In genomic region chr3:36991147-36991546, GRCh38 we compare ENCODE assay signal across 10 cellular contexts. TPM values are rescaled to one million over a fixed set of nuclear protein-coding genes. Genes with fewer than 3 reads are reported as not detected.
A peak's percentile ranks its signal among the peaks of the same experiment; 100 is the strongest.
DNase-seq lines count a peak whose midpoint lies in the region; ATAC-seq and TF ChIP-seq lines count a peak whose summit lies in the region.
"Had no signal": no experiment of that assay in that cellular context is flagged by ENCODE, and none has a peak within 500 bp of the region (broad histone marks: within the 10 kb centered on the region; RNA-seq: fewer than 3 reads in every experiment).

No MANE protein-coding gene starts in this region.

- peak; percentile 61 for DNase-seq in activated CD4-positive, alpha-beta T cell treated with anti-CD3 and anti-CD28 coated beads for 36 hours
- no peak for DNase-seq in activated CD4-positive, alpha-beta T cell treated with anti-CD3 and anti-CD28 coated beads, Interleukin-2, amount 10 ng/mL, durations not matched to agents 7 days and 5 days
- DNase-seq in PC-3 (no peak), caudate nucleus (lab: John Stamatoyannopoulos, UW) (no peak), NCI-H748 treated with DMSO at 0.1 percent for 48 hours (lab: John Stamatoyannopoulos, UW) (no peak), HEK293T (ENCODE audit: extremely low spot score) (no peak)
- peak; percentile 12 to 13 for DNase-seq in stimulated activated CD8-positive, alpha-beta memory T cell treated with anti-CD3 and anti-CD28 coated beads, Interleukin-15, amount 100 ng/mL, for 48 hours (ENCODE audit: low read depth in 2 of 2)
- DNase-seq: RPMI8226 had no signal

- H3K4me2 ChIP-seq in PC-3 (ENCODE audit: low read length), result peak overlapping the region; percentile 86

- no peaks in the 10 kb centered on the region for H3K9me3 ChIP-seq in PC-3 (ENCODE audit: low read length)

- peaks cover 44% of the 10 kb centered on the region for H4K20me1 ChIP-seq in PC-3 (ENCODE audit: low read length)

- H3K9me3 Mint-ChIP-seq in activated CD4-positive, alpha-beta T cell treated with anti-CD3 and anti-CD28 coated beads for 36 hours (ENCODE audit: low read depth), result no peaks in the 10 kb centered on the region
- peaks cover 4% of the 10 kb centered on the region for H3K9me3 Mint-ChIP-seq in activated CD4-positive, alpha-beta T cell treated with anti-CD3 and anti-CD28 coated beads, Interleukin-2, amount 10 ng/mL, durations not matched to agents 7 days and 5 days

- no peak overlapping the region for H2AFZ ChIP-seq in PC-3 (ENCODE audit: low read length)

- no peak overlapping the region for H3K27ac Mint-ChIP-seq in activated CD4-positive, alpha-beta T cell treated with anti-CD3 and anti-CD28 coated beads for 36 hours
- H3K27ac Mint-ChIP-seq in activated CD4-positive, alpha-beta T cell treated with anti-CD3 and anti-CD28 coated beads, Interleukin-2, amount 10 ng/mL, durations not matched to agents 7 days and 5 days, result no peak overlapping the region

- POLR2A ChIA-PET in activated CD4-positive, alpha-beta T cell treated with anti-CD3 and anti-CD28 coated beads for 36 hours (lab: Charles Lee), result interaction anchor here (1.3 kb wide), 1 partner anchor 21 kb away, joined by 4 read pairs; no protein-coding TSS in a partner anchor
- POLR2A ChIA-PET in activated CD4-positive, alpha-beta T cell treated with anti-CD3 and anti-CD28 coated beads, Interleukin-2, amount 10 ng/mL, durations not matched to agents 7 days and 5 days (lab: Charles Lee), result no interaction called here
- POLR2A ChIA-PET in PC-3 (lab: Charles Lee; ENCODE audit: unreplicated experiment), result no interaction called here
- POLR2A ChIA-PET in HEK293T (lab: Yijun Ruan, JAX), result no interaction called here

- no TSS peak for BruUV-seq in PC-3 (replicated peaks; lab: Mats Ljungman, UMichigan)

- H3K27ac ChIP-seq in PC-3 (ENCODE audit: low read length) (no peak overlapping the region), caudate nucleus (ENCODE audit: low read depth, low read length) (no peak overlapping the region)

- no peak for TF ChIP-seq CTCF in PC-3 (conservative IDR thresholded peaks at IDR 0.05; ENCODE audit: low read depth, low read length)

- H3K36me3 ChIP-seq in PC-3 (ENCODE audit: low read depth, low read length), result peaks cover 10% of the 10 kb centered on the region; the same call in 1 of the 2 replicates

- peaks cover 41% of the 10 kb centered on the region for H3K36me3 Mint-ChIP-seq in activated CD4-positive, alpha-beta T cell treated with anti-CD3 and anti-CD28 coated beads for 36 hours (ENCODE audit: low read depth)
- peaks cover 42% of the 10 kb centered on the region for H3K36me3 Mint-ChIP-seq in activated CD4-positive, alpha-beta T cell treated with anti-CD3 and anti-CD28 coated beads, Interleukin-2, amount 10 ng/mL, durations not matched to agents 7 days and 5 days (ENCODE audit: low read depth)

- CTCF ChIA-PET in activated CD4-positive, alpha-beta T cell treated with anti-CD3 and anti-CD28 coated beads for 36 hours (lab: Charles Lee), result interaction anchor here (1.3 to 3.0 kb wide), 3 partner anchors 21 to 90 kb away, joined by 3 to 16 read pairs (median 4); no protein-coding TSS in a partner anchor
- CTCF ChIA-PET in activated CD4-positive, alpha-beta T cell treated with anti-CD3 and anti-CD28 coated beads, Interleukin-2, amount 10 ng/mL, durations not matched to agents 7 days and 5 days (lab: Charles Lee), result interaction anchor here (1.0 to 1.8 kb wide), 3 partner anchors 17 to 33 kb away, joined by 3 to 5 read pairs (median 3); no protein-coding TSS in a partner anchor
- CTCF ChIA-PET in PC-3 (lab: Charles Lee), result interaction anchor here (0.6 kb wide), 1 partner anchor 31 kb away, joined by 8 read pairs; no protein-coding TSS in a partner anchor
- CTCF ChIA-PET in HEK293T (lab: Yijun Ruan, JAX), result no interaction called here

- H3K4me3 ChIP-seq in PC-3 (ENCODE audit: low read length) (peak overlapping the region; percentile 83), iPS-11a (ENCODE audit: low read depth, low read length) (peak overlapping the region; percentile 83)

- no peaks in the 10 kb centered on the region for H3K27me3 ChIP-seq in PC-3 (ENCODE audit: low read length)

- no peak overlapping the region for H3K4me3 Mint-ChIP-seq in activated CD4-positive, alpha-beta T cell treated with anti-CD3 and anti-CD28 coated beads for 36 hours
- H3K4me3 Mint-ChIP-seq in activated CD4-positive, alpha-beta T cell treated with anti-CD3 and anti-CD28 coated beads, Interleukin-2, amount 10 ng/mL, durations not matched to agents 7 days and 5 days, result no peak overlapping the region

- peaks cover 41% of the 10 kb centered on the region for H3K4me1 Mint-ChIP-seq in activated CD4-positive, alpha-beta T cell treated with anti-CD3 and anti-CD28 coated beads for 36 hours
- peaks cover 48% of the 10 kb centered on the region for H3K4me1 Mint-ChIP-seq in activated CD4-positive, alpha-beta T cell treated with anti-CD3 and anti-CD28 coated beads, Interleukin-2, amount 10 ng/mL, durations not matched to agents 7 days and 5 days

- ATAC-seq in activated CD4-positive, alpha-beta T cell treated with anti-CD3 and anti-CD28 coated beads for 36 hours, result no peak
- ATAC-seq in PC-3, result no peak
- ATAC-seq: activated naive CD4-positive, alpha-beta T cell treated with anti-CD3 and anti-CD28 coated beads, Interleukin-2, amount 50 U/mL, for 72 hours had no signal

- H3K9me2 ChIP-seq in PC-3 (replicated peaks; ENCODE audit: low read length), result no peaks in the 10 kb centered on the region

- peaks cover 68% of the 10 kb centered on the region for H3K79me2 ChIP-seq in PC-3 (ENCODE audit: low read length)

- no peaks in the 10 kb centered on the region for H3K27me3 Mint-ChIP-seq in activated CD4-positive, alpha-beta T cell treated with anti-CD3 and anti-CD28 coated beads for 36 hours
- H3K27me3 Mint-ChIP-seq in activated CD4-positive, alpha-beta T cell treated with anti-CD3 and anti-CD28 coated beads, Interleukin-2, amount 10 ng/mL, durations not matched to agents 7 days and 5 days, result no peaks in the 10 kb centered on the region

- H3K9ac ChIP-seq in PC-3 (ENCODE audit: low read length), result peak overlapping the region; percentile 90

- intact Hi-C loops in activated CD4-positive, alpha-beta T cell treated with anti-CD3 and anti-CD28 coated beads for 36 hours (cut with DNase I, micrococcal nuclease), result loop anchor here (5.0 to 10.0 kb wide), 2 partner anchors 84 to 224 kb away; no protein-coding TSS in a partner anchor
- intact Hi-C loops in PC-3 (cut with micrococcal nuclease), result no loop called here

- no peaks in the 10 kb centered on the region for H3F3A ChIP-seq in PC-3 (ENCODE audit: low read length, unreplicated experiment)

- H3K4me1 ChIP-seq in PC-3 (ENCODE audit: insufficient read depth, low read length), result peaks cover 33% of the 10 kb centered on the region

TF ChIP-seq in HEK293T, 16 proteins besides CTCF, POLR2A, EP300 and RAD21:
- no peak for TF ChIP-seq PKNOX1 (IDR thresholded peaks at IDR 0.05)
- TF ChIP-seq HDGF (IDR thresholded peaks at IDR 0.05; ENCODE audit: borderline replicate concordance), result no peak
- no peak for TF ChIP-seq SUZ12 (IDR thresholded peaks at IDR 0.05)
- TF ChIP-seq ARNT (IDR thresholded peaks at IDR 0.05), result no peak
- TF ChIP-seq FOXK2 (IDR thresholded peaks at IDR 0.05), result no peak
- no peak for TF ChIP-seq LEF1 (IDR thresholded peaks at IDR 0.05; ENCODE audit: borderline replicate concordance)
- TF ChIP-seq CTBP1 (IDR thresholded peaks at IDR 0.05; ENCODE audit: borderline replicate concordance), result no peak
- no peak for TF ChIP-seq TARDBP (IDR thresholded peaks at IDR 0.05)
- no peak for TF ChIP-seq NFRKB (IDR thresholded peaks at IDR 0.05)
- no peak for TF ChIP-seq SP1 (IDR thresholded peaks at IDR 0.05)
- TF ChIP-seq ELF4 (IDR thresholded peaks at IDR 0.05), result no peak
- TF ChIP-seq ZNF384 (IDR thresholded peaks at IDR 0.05), result no peak
- no peak for TF ChIP-seq BHLHE40 (IDR thresholded peaks at IDR 0.05; ENCODE audit: borderline replicate concordance)
- no peak for TF ChIP-seq L3MBTL2 (conservative IDR thresholded peaks at IDR 0.05)
- no peak for TF ChIP-seq FOXA1 (IDR thresholded peaks at IDR 0.05)
- TF ChIP-seq FOXM1 (IDR thresholded peaks at IDR 0.05; ENCODE audit: borderline replicate concordance), result no peak

RNA-seq across cellular contexts. Expression of gene EPM2AIP1, which starts 1.8 kb away (rescaled TPM):
- 10 to 100 TPM in 1 of 2 experiments, 1 to 10 TPM in 1; 9.4 to 11.8 TPM for total RNA-seq in activated CD4-positive, alpha-beta T cell treated with anti-CD3 and anti-CD28 coated beads for 36 hours
- total RNA-seq in activated CD4-positive, alpha-beta T cell treated with anti-CD3 and anti-CD28 coated beads, Interleukin-2, amount 10 ng/mL, durations not matched to agents 7 days and 5 days, result 10 to 100 TPM; 20.0 to 21.3 TPM
- total RNA-seq in PC-3 (2014; rRNA removed), result 6.5 and 7.8 TPM in 2 replicates

RNA-seq across cellular contexts. Expression of gene MLH1, which starts 2.2 kb away (rescaled TPM):
- total RNA-seq in activated CD4-positive, alpha-beta T cell treated with anti-CD3 and anti-CD28 coated beads for 36 hours, result 100 to 1,000 TPM in 1 of 2 experiments, 10 to 100 TPM in 1; 89.0 to 135 TPM
- 10 to 100 TPM; 53.2 to 64.8 TPM for total RNA-seq in activated CD4-positive, alpha-beta T cell treated with anti-CD3 and anti-CD28 coated beads, Interleukin-2, amount 10 ng/mL, durations not matched to agents 7 days and 5 days
- 55.8 and 79.7 TPM in 2 replicates for total RNA-seq in PC-3 (2014; rRNA removed)

RNA-seq across cellular contexts. Expression of gene TRANK1, which starts 46.3 kb away (rescaled TPM):
- 10 to 100 TPM; 12.0 to 13.2 TPM for total RNA-seq in activated CD4-positive, alpha-beta T cell treated with anti-CD3 and anti-CD28 coated beads for 36 hours
- total RNA-seq in activated CD4-positive, alpha-beta T cell treated with anti-CD3 and anti-CD28 coated beads, Interleukin-2, amount 10 ng/mL, durations not matched to agents 7 days and 5 days, result 10 to 100 TPM; 84.3 to 93.1 TPM
- 0.58 and 2.4 TPM in 2 replicates for total RNA-seq in PC-3 (2014; rRNA removed)

Comparison
In these comparisons a context has a peak if more than half of its experiments do, and no peak if none do; other contexts are left out.
1. DNase-seq: peak in activated CD4-positive, alpha-beta T cell treated with anti-CD3 and anti-CD28 coated beads for 36 hours (single experiment) and stimulated activated CD8-positive, alpha-beta memory T cell treated with anti-CD3 and anti-CD28 coated beads, Interleukin-15, amount 100 ng/mL, for 48 hours (2 of 2); none in activated CD4-positive, alpha-beta T cell treated with anti-CD3 and anti-CD28 coated beads, Interleukin-2, amount 10 ng/mL, durations not matched to agents 7 days and 5 days (single experiment), PC-3 (single experiment), caudate nucleus (0 of 61), NCI-H748 treated with DMSO at 0.1 percent for 48 hours (single experiment) and HEK293T (single experiment).
2. RNA of gene TRANK1, which starts 46.3 kb away (total RNA-seq): 84.3 to 93.1 TPM in activated CD4-positive, alpha-beta T cell treated with anti-CD3 and anti-CD28 coated beads, Interleukin-2, amount 10 ng/mL, durations not matched to agents 7 days and 5 days; 12.0 to 13.2 TPM in activated CD4-positive, alpha-beta T cell treated with anti-CD3 and anti-CD28 coated beads for 36 hours and 0.58 to 2.4 TPM in PC-3; every median in the first group is over 4 times any median in the second.